10 cellular contexts compared by ENCODE assay signal in the genomic region with DNA sequence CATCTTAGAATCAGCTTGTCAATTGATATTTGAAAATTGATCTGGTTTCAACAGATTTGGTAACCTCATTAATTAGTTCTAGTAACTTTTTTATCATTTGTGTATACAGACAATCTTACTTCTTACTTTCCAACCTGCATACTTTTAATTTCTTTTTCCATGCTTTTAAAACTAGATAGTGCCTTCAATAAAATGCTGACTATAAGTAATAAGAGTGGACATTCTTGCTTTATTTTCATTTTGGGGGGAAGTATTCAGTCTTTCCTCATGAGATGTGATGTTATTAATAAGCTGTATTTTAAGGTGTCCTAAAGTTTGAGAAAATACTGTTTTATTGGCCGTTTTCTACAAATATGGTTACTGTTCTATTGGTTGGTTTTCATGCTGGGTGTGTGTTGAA.
"Had no signal": no experiment of that assay in that cellular context is flagged by ENCODE, and none has a peak within 500 bp of the region (broad histone marks: within the 10 kb centered on the region; RNA-seq: fewer than 3 reads in every experiment).

No MANE protein-coding gene starts in this region.

- FAIRE-seq: H1 had no signal

- H3K27ac Mint-ChIP-seq: GM23338, HFFc6 had no signal

- H3K27ac ChIP-seq: HL-60, KMS-11 had no signal

- DNase-seq: H7, HFFc6, Karpas-422, KBM-7 had no signal

- ATAC-seq: GM23338, HCT116 had no signal

- H3K36me3 ChIP-seq: HAP-1 had no signal

- H3K4me1 ChIP-seq: HAP-1 had no signal

- H3K4me3 Mint-ChIP-seq: GM23338, HFFc6 had no signal

- H3K4me2 ChIP-seq: GM23338, KMS-11 had no signal

- H3K4me3 ChIP-seq: GM23338, HAP-1 had no signal

- H3K9me3 ChIP-seq: HAP-1 had no signal

- H3K9me3 Mint-ChIP-seq: GM23338 had no signal
